8 cellular contexts compared by ENCODE assay signal in the genomic region with DNA sequence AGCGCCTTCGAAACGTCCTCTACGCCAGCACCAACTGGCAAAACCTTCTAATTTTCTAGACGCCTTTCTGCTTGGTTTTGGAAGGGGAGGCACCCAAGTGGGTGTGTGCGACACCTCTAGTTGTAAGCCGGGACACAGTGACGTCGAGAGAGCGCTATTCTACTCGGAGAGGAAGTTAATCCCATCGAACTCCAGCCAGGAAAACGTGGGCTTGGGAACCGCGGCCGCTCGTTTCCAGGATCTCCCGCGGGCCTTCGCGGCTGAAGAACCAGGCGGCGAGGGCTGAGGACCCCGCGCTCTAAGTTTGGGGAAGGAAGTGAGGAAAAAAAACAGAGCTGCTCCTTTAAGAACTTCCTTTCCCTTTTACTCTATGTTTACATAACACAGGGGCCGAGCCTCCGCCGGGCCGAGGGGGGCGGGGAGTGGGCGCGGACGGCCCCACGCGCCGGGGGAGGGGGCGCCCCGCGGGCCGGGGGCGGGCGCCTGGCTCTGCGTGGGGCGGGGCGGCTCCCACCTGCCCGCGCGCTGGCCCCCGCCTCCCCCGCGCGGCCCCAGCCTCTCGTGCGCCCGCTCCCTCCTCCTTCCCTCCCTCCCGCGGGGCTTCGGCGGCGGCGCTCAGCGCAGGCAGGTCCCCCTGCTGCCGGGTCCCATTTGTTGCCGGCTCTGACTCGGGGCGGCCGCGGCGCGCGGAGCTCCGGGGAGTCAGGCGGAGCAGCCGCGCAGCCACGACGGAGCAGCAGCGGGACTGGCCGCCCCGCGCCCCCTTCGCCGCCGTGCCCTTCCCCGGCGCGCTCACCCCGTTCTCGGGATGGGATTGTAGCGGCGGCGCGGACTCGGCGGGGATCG. TPM values are rescaled to one million over a fixed set of nuclear protein-coding genes. Genes with fewer than 3 reads are reported as not detected.
DNase-seq lines count a peak whose midpoint lies in the region; ATAC-seq and TF ChIP-seq lines count a peak whose summit lies in the region.

A gene with protein sequence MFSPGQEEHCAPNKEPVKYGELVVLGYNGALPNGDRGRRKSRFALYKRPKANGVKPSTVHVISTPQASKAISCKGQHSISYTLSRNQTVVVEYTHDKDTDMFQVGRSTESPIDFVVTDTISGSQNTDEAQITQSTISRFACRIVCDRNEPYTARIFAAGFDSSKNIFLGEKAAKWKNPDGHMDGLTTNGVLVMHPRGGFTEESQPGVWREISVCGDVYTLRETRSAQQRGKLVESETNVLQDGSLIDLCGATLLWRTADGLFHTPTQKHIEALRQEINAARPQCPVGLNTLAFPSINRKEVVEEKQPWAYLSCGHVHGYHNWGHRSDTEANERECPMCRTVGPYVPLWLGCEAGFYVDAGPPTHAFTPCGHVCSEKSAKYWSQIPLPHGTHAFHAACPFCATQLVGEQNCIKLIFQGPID (plus strand): TSS at position 647 of the 846 bp plus-strand sequence. CDS start 250 bp downstream, outside the sequence.

- intact Hi-C loops in right cardiac atrium (cut with DNase I): no loop called here

- H3K36me3 Mint-ChIP-seq in T-helper 2 cell treated with Interferon-gamma antibody and Interleukin-4, amounts not matched to agents 5 μg/mL and 100 μg/mL, for 36 hours (ENCODE audit: low read depth): no peaks in the 10 kb centered on the region

- no peak for TF ChIP-seq CTCF in GM06990 (IDR thresholded peaks at IDR 0.05; ENCODE audit: insufficient read depth, low read length, poor library complexity, severe bottlenecking)

- no peaks in the 10 kb centered on the region for H3K4me1 ChIP-seq in right cardiac atrium (ENCODE audit: control insufficient read depth, insufficient read depth, low read length)

- H3K27me3 ChIP-seq in GM06990 (replicated peaks; ENCODE audit: control insufficient read depth, insufficient read depth, low read length) (no peaks in the 10 kb centered on the region; the same call in none of the 2 replicates), right cardiac atrium (ENCODE audit: control insufficient read depth, insufficient read depth) (no peaks in the 10 kb centered on the region)

- peaks cover 55% of the 10 kb centered on the region for H3K27me3 Mint-ChIP-seq in T-helper 2 cell treated with Interferon-gamma antibody and Interleukin-4, amounts not matched to agents 5 μg/mL and 100 μg/mL, for 36 hours (ENCODE audit: low read depth)

- H3K36me3 ChIP-seq in GM06990 (ENCODE audit: control insufficient read depth, insufficient read depth, low read length): no peaks in the 10 kb centered on the region

- DNase-seq in GM06990 (ENCODE audit: extremely low read depth, insufficient read length): peak; percentile 58
- peak; percentile 87 to 95 (median 94) for DNase-seq in NCI-H1417 (lab: John Stamatoyannopoulos, UW)
- DNase-seq in T-helper 2 cell treated with Interferon-gamma antibody and Interleukin-4, amounts not matched to agents 5 μg/mL and 100 μg/mL, for 36 hours (ENCODE audit: low spot score): peak; percentile 68
- peak; percentile 79 to 93 (median 91) for DNase-seq in right cardiac atrium
- peak; percentile 24 for DNase-seq in pulmonary artery endothelial cell (ENCODE audit: low read depth, low spot score)
- DNase-seq in ureter (ENCODE audit: low spot score): peak; percentile 76

- H3K4me3 ChIP-seq in GM06990 (replicated peaks; ENCODE audit: low read depth, low read length) (peak within 1 kb of the TSS; percentile 56), right cardiac atrium (ENCODE audit: low read length) (peak within 1 kb of the TSS; percentile 97)

- H3K27ac Mint-ChIP-seq in T-helper 2 cell treated with Interferon-gamma antibody and Interleukin-4, amounts not matched to agents 5 μg/mL and 100 μg/mL, for 36 hours: peak within 1 kb of the TSS; percentile 69

- H3K9me3 ChIP-seq in right cardiac atrium (ENCODE audit: control insufficient read depth, low read length): no peaks in the 10 kb centered on the region

- peak within 1 kb of the TSS; percentile 93 for H3K4me3 Mint-ChIP-seq in T-helper 2 cell treated with Interferon-gamma antibody and Interleukin-4, amounts not matched to agents 5 μg/mL and 100 μg/mL, for 36 hours

- H3K4me1 Mint-ChIP-seq in T-helper 2 cell treated with Interferon-gamma antibody and Interleukin-4, amounts not matched to agents 5 μg/mL and 100 μg/mL, for 36 hours (ENCODE audit: low read depth): peaks cover 24% of the 10 kb centered on the region

- ATAC-seq in HG02610 (IDR thresholded peaks at IDR 0.05; ENCODE audit: unreplicated experiment) (peak; percentile 54), right cardiac atrium (peak; percentile 85 to 88)

- under 1% methylated on average over 96 of the region's 96 CpGs for whole genome bisulfite sequencing in right cardiac atrium

- H3K9me3 Mint-ChIP-seq in T-helper 2 cell treated with Interferon-gamma antibody and Interleukin-4, amounts not matched to agents 5 μg/mL and 100 μg/mL, for 36 hours: no peaks in the 10 kb centered on the region

- H3K27ac ChIP-seq in angular gyrus (ENCODE audit: low read depth, low read length) (peak within 1 kb of the TSS; percentile 92), right cardiac atrium (ENCODE audit: low read length) (peak within 1 kb of the TSS; percentile 76)

RNA-seq across cellular contexts. Expression of the gene that starts here (rescaled TPM):
- 1 to 10 TPM; 4.5 to 6.8 (median 4.8) TPM for total RNA-seq in right cardiac atrium
- polyA plus RNA-seq in right cardiac atrium: 1.4 TPM
- 13.6 TPM in 2 replicates for total RNA-seq in pulmonary artery endothelial cell
- total RNA-seq in ureter: 15.5 TPM

Comparison
In these comparisons a context has a peak if more than half of its experiments do, and no peak if none do; other contexts are left out.
1. Peak in every context shown above with its lines: DNase-seq, ATAC-seq, H3K4me3 ChIP-seq and H3K27ac ChIP-seq.
2. DNase-seq: peak in every context shown above with its lines; median percentile 94 in NCI-H1417; 91 in right cardiac atrium; 76 in ureter; 68 in T-helper 2 cell treated with Interferon-gamma antibody and Interleukin-4, amounts not matched to agents 5 μg/mL and 100 μg/mL, for 36 hours; 58 in GM06990; 24 in pulmonary artery endothelial cell.